Comparison of ENCODE assay signal across 8 cellular contexts in genomic region chr5:68661237-68661636, GRCh38.
DNase-seq lines count a peak whose midpoint lies in the region; ATAC-seq and TF ChIP-seq lines count a peak whose summit lies in the region.

No MANE protein-coding gene starts in this region.

- H3K27ac ChIP-seq in cardiac muscle cell = no peak overlapping the region
- no peak overlapping the region for H3K27ac ChIP-seq in mesendoderm (ENCODE audit: low read depth, low read length)
- no peak overlapping the region for H3K27ac ChIP-seq in PC-9

- H2AFZ ChIP-seq in PC-9 = no peak overlapping the region

- ATAC-seq in Right ventricle myocardium superior (ENCODE audit: poor library complexity) (no peak), HG03045 (IDR thresholded peaks at IDR 0.05; ENCODE audit: unreplicated experiment) (peak; percentile 49), HG03571 (IDR thresholded peaks at IDR 0.05; ENCODE audit: unreplicated experiment) (no peak)

- CTCF ChIA-PET in PC-9 (lab: Charles Lee) = no interaction called here

- intact Hi-C loops in Right ventricle myocardium superior (cut with DNase I) (no loop called here), PC-9 (cut with micrococcal nuclease; ENCODE audit: unreplicated experiment) (no loop called here)

- H3K9ac ChIP-seq in mesendoderm (ENCODE audit: low read length) = no peak overlapping the region

- no peak overlapping the region for H3K4me3 ChIP-seq in cardiac muscle cell
- H3K4me3 ChIP-seq in astrocyte of the cerebellum (ENCODE audit: low read depth, low read length) = no peak overlapping the region
- no peak overlapping the region for H3K4me3 ChIP-seq in mesendoderm (ENCODE audit: low read length)
- no peak overlapping the region for H3K4me3 ChIP-seq in PC-9

- H3K27me3 ChIP-seq in cardiac muscle cell (no peaks in the 10 kb centered on the region), mesendoderm (ENCODE audit: insufficient read depth, low read length, poor library complexity) (no peaks in the 10 kb centered on the region), PC-9 (ENCODE audit: insufficient read depth, low read depth) (no peaks in the 10 kb centered on the region)

- H3K4me1 ChIP-seq in cardiac muscle cell (ENCODE audit: low read depth) = no peaks in the 10 kb centered on the region
- H3K4me1 ChIP-seq in mesendoderm (ENCODE audit: control insufficient read depth, low read depth, low read length) = no peaks in the 10 kb centered on the region
- H3K4me1 ChIP-seq in PC-9 (replicated peaks; ENCODE audit: insufficient read depth) = peaks cover 19% of the 10 kb centered on the region

- H3K79me2 ChIP-seq in mesendoderm (ENCODE audit: control insufficient read depth, insufficient read depth, low read length) = no peaks in the 10 kb centered on the region
- no peaks in the 10 kb centered on the region for H3K79me2 ChIP-seq in PC-9 (ENCODE audit: low read depth)

- H3K4me2 ChIP-seq in mesendoderm (ENCODE audit: low read length) = no peak overlapping the region
- no peak overlapping the region for H3K4me2 ChIP-seq in PC-9

- H3K36me3 ChIP-seq in cardiac muscle cell (no peaks in the 10 kb centered on the region), mesendoderm (ENCODE audit: control insufficient read depth, insufficient read depth, low read length) (no peaks in the 10 kb centered on the region), PC-9 (ENCODE audit: low read depth) (no peaks in the 10 kb centered on the region)

- no peaks in the 10 kb centered on the region for H3K79me1 ChIP-seq in mesendoderm (ENCODE audit: low read length)

- no peak overlapping the region for H2AK5ac ChIP-seq in mesendoderm (ENCODE audit: low read length)

- in situ Hi-C loops in astrocyte of the cerebellum (cut with HindIII; ENCODE audit: low sequenced_read_pairs) = no loop called here

- no peaks in the 10 kb centered on the region for H4K20me1 ChIP-seq in PC-9 (ENCODE audit: insufficient read depth)

- peak; percentile 59 for TF ChIP-seq CTCF in cardiac muscle cell (IDR thresholded peaks at IDR 0.05; ENCODE audit: low read depth, low read length)
- TF ChIP-seq CTCF in astrocyte of the cerebellum (IDR thresholded peaks at IDR 0.05; ENCODE audit: low read depth, low read length, missing control alignments) = peak; percentile 34
- no peak for TF ChIP-seq CTCF in PC-9 (conservative IDR thresholded peaks at IDR 0.05)

- H2BK120ac ChIP-seq in mesendoderm (ENCODE audit: low read depth, low read length) = no peak overlapping the region

- H3K9me3 ChIP-seq in cardiac muscle cell (ENCODE audit: low read depth) (no peaks in the 10 kb centered on the region), PC-9 (ENCODE audit: insufficient read depth, low read depth) (no peaks in the 10 kb centered on the region; the same call in 1 of the 2 replicates)

- no peaks in the 10 kb centered on the region; the same call in 1 of the 2 replicates for H3K9me2 ChIP-seq in PC-9 (ENCODE audit: insufficient read depth)

- no peak overlapping the region for H2BK5ac ChIP-seq in mesendoderm (ENCODE audit: low read length)

- H3K4ac ChIP-seq in mesendoderm (ENCODE audit: low read depth, low read length) = no peak overlapping the region

- H3F3A ChIP-seq in PC-9 (ENCODE audit: insufficient read depth, low read depth) = no peaks in the 10 kb centered on the region

- WGBS in mesendoderm (ENCODE audit: extremely low coverage, insufficient coverage, low lambda C conversion rate) = no CpG with 5 or more reads among the region's 2 CpGs

- no peak overlapping the region for H3K56ac ChIP-seq in mesendoderm (ENCODE audit: low read length)

- DNase-seq in cardiac muscle cell (ENCODE audit: low read depth in 1 of 2, low spot score in 1 of 2) = peak in 1 of 2 donors; percentile 54
- DNase-seq in Right ventricle myocardium superior = no peak
- no peak for DNase-seq in astrocyte of the cerebellum (ENCODE audit: low read depth)
- peak; percentile 70 for DNase-seq in mesendoderm
- DNase-seq in LoVo (ENCODE audit: low spot score) = no peak
- no peak for DNase-seq in PC-9

- no peak overlapping the region for H3K23ac ChIP-seq in mesendoderm (ENCODE audit: low read length)

- no peak overlapping the region for H4K5ac ChIP-seq in mesendoderm (ENCODE audit: low read length)

- no peak overlapping the region for H3K18ac ChIP-seq in mesendoderm (ENCODE audit: low read length)

- POLR2A ChIA-PET in PC-9 (lab: Charles Lee; ENCODE audit: unreplicated experiment) = no interaction called here

- no peak overlapping the region for H2BK15ac ChIP-seq in mesendoderm (replicated peaks; ENCODE audit: low read depth)

- no peak overlapping the region for H4K8ac ChIP-seq in mesendoderm (ENCODE audit: low read depth, low read length)

- BruUV-seq in PC-9 (replicated peaks; lab: Mats Ljungman, UMichigan) = no TSS peak
